ENCODE assay signal across 9 cellular contexts in genomic region chr1:156571261-156571958, GRCh38. TPM values are rescaled to one million over a fixed set of nuclear protein-coding genes. Genes with fewer than 3 reads are reported as not detected.
DNase-seq lines count a peak whose midpoint lies in the region; ATAC-seq and TF ChIP-seq lines count a peak whose summit lies in the region.
"Had no signal": no experiment of that assay in that cellular context is flagged by ENCODE, and none has a peak within 500 bp of the region (broad histone marks: within the 10 kb centered on the region; RNA-seq: fewer than 3 reads in every experiment).

No MANE protein-coding gene starts in this region.

- ATAC-seq in GM21528 (IDR thresholded peaks at IDR 0.05; ENCODE audit: low FRiP score, unreplicated experiment) (no peak), GM19452 (IDR thresholded peaks at IDR 0.05; ENCODE audit: unreplicated experiment) (no peak), GM18868 (IDR thresholded peaks at IDR 0.05; ENCODE audit: unreplicated experiment) (no peak)

- H3F3A ChIP-seq in GM23248 (ENCODE audit: insufficient read depth) (peaks cover 10% of the 10 kb centered on the region; the same call in 1 of the 2 replicates), SU-DHL-6 (ENCODE audit: insufficient read depth) (no peaks in the 10 kb centered on the region)

- H3K4me2 ChIP-seq in GM23248 (ENCODE audit: unreplicated experiment) (peak overlapping the region; percentile 87), SU-DHL-6 (ENCODE audit: low read depth, low read length, poor library complexity, severe bottlenecking) (peak overlapping the region; percentile 70)

- in situ Hi-C loops in GM23248 (cut with MboI) = no loop called here

- peak overlapping the region; percentile 99 for H3K4me3 Mint-ChIP-seq in glutamatergic neuron (ENCODE audit: unreplicated experiment)

- peaks cover 3% of the 10 kb centered on the region; the same call in 1 of the 2 replicates for H3K36me3 ChIP-seq in GM23248 (ENCODE audit: low read depth)
- no peaks in the 10 kb centered on the region for H3K36me3 ChIP-seq in SU-DHL-6 (ENCODE audit: low read length)

- H3K27ac Mint-ChIP-seq in glutamatergic neuron (ENCODE audit: unreplicated experiment) = no peak overlapping the region

- peaks cover 15% of the 10 kb centered on the region for H3K4me1 ChIP-seq in GM23248 (ENCODE audit: insufficient read depth)

- H3K4me3 ChIP-seq in GM23248 = peak overlapping the region; percentile 73
- peak overlapping the region; percentile 55 for H3K4me3 ChIP-seq in SU-DHL-6 (ENCODE audit: insufficient read depth, low read length, poor library complexity, severe bottlenecking)

- DNase-seq in GM23248 = peak; percentile 94
- DNase-seq in glutamatergic neuron = no peak
- DNase-seq in effector CD8-positive, alpha-beta T cell (lab: John Stamatoyannopoulos, UW) = no peak

- no peaks in the 10 kb centered on the region for H3K36me3 Mint-ChIP-seq in glutamatergic neuron (ENCODE audit: unreplicated experiment)

- no peaks in the 10 kb centered on the region for H4K20me1 ChIP-seq in GM23248 (ENCODE audit: insufficient read depth)
- no peaks in the 10 kb centered on the region for H4K20me1 ChIP-seq in SU-DHL-6 (ENCODE audit: low read depth, low read length)

- H2AFZ ChIP-seq in GM23248 = peak overlapping the region; percentile 56
- peak overlapping the region; percentile 81 for H2AFZ ChIP-seq in SU-DHL-6 (ENCODE audit: low read depth, low read length, severe bottlenecking)

- peaks cover 2% of the 10 kb centered on the region for H3K27me3 Mint-ChIP-seq in glutamatergic neuron (ENCODE audit: unreplicated experiment)

- no peaks in the 10 kb centered on the region for H3K9me2 ChIP-seq in GM23248 (ENCODE audit: insufficient read depth)
- H3K9me2 ChIP-seq in SU-DHL-6 (replicated peaks; ENCODE audit: insufficient read depth, low read length) = no peaks in the 10 kb centered on the region

- TF ChIP-seq CTCF in 22Rv1 (IDR thresholded peaks at IDR 0.05) (no peak), SU-DHL-6 (IDR thresholded peaks at IDR 0.05; ENCODE audit: insufficient read depth, low read length, poor library complexity, severe bottlenecking) (no peak), glutamatergic neuron (IDR thresholded peaks at IDR 0.05; ENCODE audit: partially characterized antibody, unreplicated experiment) (no peak)

- H3K4me1 Mint-ChIP-seq in glutamatergic neuron (ENCODE audit: low read depth, unreplicated experiment) = peaks cover 8% of the 10 kb centered on the region

- H3K79me2 ChIP-seq in GM23248 (ENCODE audit: insufficient read depth) = peaks cover 20% of the 10 kb centered on the region
- H3K79me2 ChIP-seq in SU-DHL-6 (ENCODE audit: insufficient read depth, low read length) = no peaks in the 10 kb centered on the region

- H3K27me3 ChIP-seq in GM23248 (replicated peaks; ENCODE audit: insufficient read depth) (no peaks in the 10 kb centered on the region), SU-DHL-6 (ENCODE audit: low read length) (no peaks in the 10 kb centered on the region)

- peak overlapping the region; percentile 67 for H3K27ac ChIP-seq in 22Rv1
- peak overlapping the region; percentile 77 for H3K27ac ChIP-seq in GM23248
- no peak overlapping the region for H3K27ac ChIP-seq in SU-DHL-6 (ENCODE audit: low read depth, low read length)
- H3K27ac ChIP-seq: neutrophil had no signal

- peaks cover 3% of the 10 kb centered on the region for H3K9me3 Mint-ChIP-seq in glutamatergic neuron (ENCODE audit: unreplicated experiment)

- WGBS in GM23248 (ENCODE audit: low coverage in 1 of 2, low lambda C conversion rate in 2 of 2, missing lambda C conversion rate in 2 of 2), 2 experiments = 0 to 1% methylated on average over 4 of the region's 4 CpGs

- H3K9me3 ChIP-seq in GM23248 (ENCODE audit: low read depth) (no peaks in the 10 kb centered on the region), SU-DHL-6 (ENCODE audit: insufficient read depth, low read length) (no peaks in the 10 kb centered on the region)
- H3K9me3 ChIP-seq: neutrophil had no signal

- H3K9ac ChIP-seq in GM23248 (peak overlapping the region; percentile 75), SU-DHL-6 (ENCODE audit: low read length) (peak overlapping the region; percentile 67)

RNA-seq across cellular contexts. Expression of gene IQGAP3, which starts 1.0 kb away (rescaled TPM):
- total RNA-seq in GM23248 (2014; rRNA removed; shearing (Covaris generic)) = 12.5 and 14.7 TPM in 2 replicates
- 5.5 and 5.6 TPM in 2 replicates for polyA plus RNA-seq in GM23248 (2016; fragmentation: Nextera tagmentation; extraction: Ambion mirVana)
- total RNA-seq in glutamatergic neuron (ENCODE audit: unreplicated experiment) = 6.1 TPM

RNA-seq across cellular contexts. Expression of gene TTC24, which starts 8.1 kb away (rescaled TPM):
- not detected in 2 replicates for total RNA-seq in GM23248 (2014; rRNA removed; shearing (Covaris generic))
- not detected in 2 replicates for polyA plus RNA-seq in GM23248 (2016; fragmentation: Nextera tagmentation; extraction: Ambion mirVana)
- total RNA-seq in glutamatergic neuron (ENCODE audit: unreplicated experiment) = not detected

RNA-seq across cellular contexts. Expression of gene NAXE, which starts 20.2 kb away (rescaled TPM):
- 51.2 and 68.7 TPM in 2 replicates for total RNA-seq in GM23248 (2014; rRNA removed; shearing (Covaris generic))
- 86.2 and 87.4 TPM in 2 replicates for polyA plus RNA-seq in GM23248 (2016; fragmentation: Nextera tagmentation; extraction: Ambion mirVana)
- total RNA-seq in glutamatergic neuron (ENCODE audit: unreplicated experiment) = 44.5 TPM

RNA-seq across cellular contexts. Expression of gene GPATCH4, which starts 29.9 kb away (rescaled TPM):
- total RNA-seq in GM23248 (2014; rRNA removed; shearing (Covaris generic)) = 9.5 and 12.5 TPM in 2 replicates
- polyA plus RNA-seq in GM23248 (2016; fragmentation: Nextera tagmentation; extraction: Ambion mirVana) = 43.0 and 46.6 TPM in 2 replicates
- total RNA-seq in glutamatergic neuron (ENCODE audit: unreplicated experiment) = 13.2 TPM

RNA-seq across cellular contexts. Expression of gene HAPLN2, which starts 47.8 kb away (rescaled TPM):
- not detected in 2 replicates for total RNA-seq in GM23248 (2014; rRNA removed; shearing (Covaris generic))
- polyA plus RNA-seq in GM23248 (2016; fragmentation: Nextera tagmentation; extraction: Ambion mirVana) = not detected in 2 replicates
- total RNA-seq in glutamatergic neuron (ENCODE audit: unreplicated experiment) = 0.71 TPM
